Comparison of ENCODE assay signal across 8 cellular contexts in genomic region chr17:16352838-16353701, GRCh38. TPM values are rescaled to one million over a fixed set of nuclear protein-coding genes. Genes with fewer than 3 reads are reported as not detected.
DNase-seq lines count a peak whose midpoint lies in the region; ATAC-seq and TF ChIP-seq lines count a peak whose summit lies in the region.

CENPV (minus strand) TSS chr17:16353469; CDS start chr17:16353436, 33 bp downstream.

- POLR2A ChIA-PET in Panc1 (lab: Charles Lee), result interaction anchor here (0.7 kb wide), 1 partner anchor 11 kb away, joined by 4 read pairs; no protein-coding TSS in a partner anchor

- H3K27ac ChIP-seq in Panc1 (ENCODE audit: low read length) (peak within 1 kb of the TSS; percentile 84), neuronal stem cell (replicated peaks; ENCODE audit: low read length) (peak within 1 kb of the TSS; percentile 85), temporal lobe (ENCODE audit: low read depth, low read length) (peak within 1 kb of the TSS; percentile 3)

- peak within 1 kb of the TSS; percentile 90 for H3K14ac ChIP-seq in neuronal stem cell (ENCODE audit: low read length)

- H4K91ac ChIP-seq in neuronal stem cell (ENCODE audit: low read depth, low read length, poor library complexity), result peak within 1 kb of the TSS; percentile 99

- peak within 1 kb of the TSS; percentile 84 for H2BK5ac ChIP-seq in neuronal stem cell (ENCODE audit: low read length)

- H3K4me1 ChIP-seq in Panc1 (ENCODE audit: control insufficient read depth, insufficient read depth, low read length) (peaks cover 6% of the 10 kb centered on the region; the same call in 1 of the 2 replicates), neuronal stem cell (ENCODE audit: control insufficient read depth in 2 of 2, insufficient read depth in 1 of 2, low read depth in 1 of 2, low read length in 2 of 2) (peaks cover 0 to 4% of the 10 kb centered on the region in 2 donors)

- no CpG with 5 or more reads among the region's 121 CpGs for WGBS in neuronal stem cell (ENCODE audit: extremely low coverage in 2 of 2, insufficient read length in 2 of 2, insufficient replicate concordance in 1 of 2), 2 donors

- H2AFZ ChIP-seq in neuronal stem cell (ENCODE audit: low read length), result peak within 1 kb of the TSS; percentile 93

- DNase-seq in AG08396 (ENCODE audit: low spot score), result peak; percentile 86
- no peak for DNase-seq in Panc1 (ENCODE audit: low read depth, low spot score)
- DNase-seq in activated T-helper 1 cell treated with anti-CD3 and anti-CD28 coated beads, Interleukin-2, amount 50 U/mL, for 16 hours (ENCODE audit: low read depth in 1 of 2, low spot score in 1 of 2), result peak; percentile 17 to 58
- DNase-seq in fibroblast of pulmonary artery (ENCODE audit: low read depth), result peak; percentile 29
- DNase-seq in neuronal stem cell (ENCODE audit: low spot score), result peak; percentile 53

- peak within 1 kb of the TSS; percentile 98 for H3K23ac ChIP-seq in neuronal stem cell (ENCODE audit: low read depth, low read length, poor library complexity)

- peak within 1 kb of the TSS; percentile 93 for H3K9ac ChIP-seq in neuronal stem cell (ENCODE audit: low read depth, low read length, poor library complexity)

- intact Hi-C loops in Panc1 (cut with micrococcal nuclease; ENCODE audit: unreplicated experiment), result no loop called here

- peaks cover 6% of the 10 kb centered on the region for H3K79me1 ChIP-seq in neuronal stem cell (ENCODE audit: low read depth, low read length)

- in situ Hi-C loops in Panc1 (cut with HindIII; ENCODE audit: low pct_unique_long_range_greater_than_20kb, low sequenced_read_pairs), result no loop called here

- H3K4me2 ChIP-seq in neuronal stem cell (ENCODE audit: insufficient read depth, low read length, poor library complexity, severe bottlenecking), result peak within 1 kb of the TSS; percentile 55

- H2BK15ac ChIP-seq in neuronal stem cell (ENCODE audit: low read length), result peak within 1 kb of the TSS; percentile 83

- H4K8ac ChIP-seq in neuronal stem cell (ENCODE audit: low read depth, low read length), result peak within 1 kb of the TSS; percentile 72

- H3K27me3 ChIP-seq in Panc1 (ENCODE audit: control insufficient read depth, insufficient read depth, low read length), result no peaks in the 10 kb centered on the region
- no peaks in the 10 kb centered on the region for H3K27me3 ChIP-seq in neuronal stem cell (ENCODE audit: control insufficient read depth in 3 of 3, insufficient read depth in 3 of 3, low read depth in 1 of 3, low read length in 3 of 3)

- H3K4me3 ChIP-seq in Panc1 (ENCODE audit: low read depth in 2 of 2, low read length in 2 of 2) (peak within 1 kb of the TSS; percentile 73 to 77), fibroblast of pulmonary artery (replicated peaks; ENCODE audit: low read depth, low read length) (peak within 1 kb of the TSS; percentile 63), neuronal stem cell (ENCODE audit: low read length in 2 of 2) (peak within 1 kb of the TSS; percentile 59 to 99)

- peaks cover 2% of the 10 kb centered on the region; the same call in 1 of the 2 replicates for H3K36me3 ChIP-seq in Panc1 (ENCODE audit: control insufficient read depth, insufficient read depth, low read length)
- peaks cover 15 to 20% of the 10 kb centered on the region in 2 donors for H3K36me3 ChIP-seq in neuronal stem cell (replicated peaks in 1 of 2; ENCODE audit: control insufficient read depth in 2 of 2, insufficient read depth in 2 of 2, low read length in 2 of 2)

- CTCF ChIA-PET in Panc1 (lab: Charles Lee), result interaction anchor here (0.5 to 0.7 kb wide), 2 partner anchors 131 to 143 kb away, joined by 4 to 5 read pairs; no protein-coding TSS in a partner anchor

- H2BK120ac ChIP-seq in neuronal stem cell (ENCODE audit: low read depth, low read length), result peak within 1 kb of the TSS; percentile 76

- H2BK12ac ChIP-seq in neuronal stem cell (ENCODE audit: low read length), result peak within 1 kb of the TSS; percentile 84

- H3K18ac ChIP-seq in neuronal stem cell (ENCODE audit: low read length), result peak within 1 kb of the TSS; percentile 100

- H3K4ac ChIP-seq in neuronal stem cell (ENCODE audit: low read length), result peak within 1 kb of the TSS; percentile 85

- TF ChIP-seq CTCF in Panc1 (IDR thresholded peaks at IDR 0.05) (peak; percentile 81; the same call in 1 of the 2 replicates), fibroblast of pulmonary artery (IDR thresholded peaks at IDR 0.05; ENCODE audit: low read length, missing control alignments) (no peak)

- peak within 1 kb of the TSS; percentile 97 for H2AK5ac ChIP-seq in neuronal stem cell (ENCODE audit: low read depth, low read length)

- no peaks in the 10 kb centered on the region for H3K9me3 ChIP-seq in Panc1 (ENCODE audit: control insufficient read depth, insufficient read depth, low read depth, low read length)
- peaks cover 0 to 6% of the 10 kb centered on the region in 2 donors for H3K9me3 ChIP-seq in neuronal stem cell (replicated peaks in 1 of 2; ENCODE audit: control insufficient read depth in 2 of 2, insufficient read depth in 1 of 2, low read depth in 1 of 2, low read length in 2 of 2)

- ATAC-seq in GM19023 (IDR thresholded peaks at IDR 0.05; ENCODE audit: unreplicated experiment) (peak; percentile 66), HG03432 (IDR thresholded peaks at IDR 0.05; ENCODE audit: unreplicated experiment) (peak; percentile 78), Panc1 (peak; percentile 89)

- BruUV-seq in Panc1 (replicated peaks; lab: Mats Ljungman, UMichigan), result no TSS peak

RNA-seq across cellular contexts. Expression of gene CENPV, which starts in this region (rescaled TPM):
- 64.6 TPM for total RNA-seq in Panc1 (2021; ENCODE audit: unreplicated experiment)
- 43.9 TPM for polyA plus RNA-seq in Panc1 (2012; ENCODE audit: insufficient read length)
- 736 TPM for polyA plus RNA-seq in neuronal stem cell (2013, experiment 1 of 2)
- 716 TPM for polyA plus RNA-seq in neuronal stem cell (2013, experiment 2 of 2)
- total RNA-seq in temporal lobe, result 73.8 TPM

Comparison
In these comparisons a context has a peak if more than half of its experiments do, and no peak if none do; other contexts are left out.
1. H3K27ac ChIP-seq: peak in every context shown above with its lines; median percentile 85 in neuronal stem cell; 84 in Panc1; 3 in temporal lobe.